27 cellular contexts compared by ENCODE assay signal in the genomic region with DNA sequence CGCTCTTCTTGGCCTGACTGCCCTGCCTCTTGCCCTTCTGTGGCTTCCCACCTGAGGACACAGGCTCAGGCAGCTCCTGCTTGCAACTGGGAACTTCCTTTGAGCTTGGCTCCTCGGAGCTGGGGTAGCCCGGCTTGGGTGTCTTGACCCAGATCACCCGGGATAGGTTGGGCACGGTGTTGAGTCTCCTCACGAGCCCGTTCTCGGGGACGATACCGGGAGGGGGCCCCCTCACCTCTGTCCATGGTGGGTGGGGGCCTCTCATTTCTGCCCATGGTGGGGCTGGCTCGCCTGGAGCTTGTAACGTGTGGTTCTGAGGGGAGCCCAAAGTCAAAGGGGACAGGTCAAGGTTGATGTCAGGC. TPM values are rescaled to one million over a fixed set of nuclear protein-coding genes. Genes with fewer than 3 reads are reported as not detected.
DNase-seq lines count a peak whose midpoint lies in the region; ATAC-seq, FAIRE-seq and TF ChIP-seq lines count a peak whose summit lies in the region.
"Had no signal": no experiment of that assay in that cellular context is flagged by ENCODE, and none has a peak within 500 bp of the region (broad histone marks: within the 10 kb centered on the region; RNA-seq: fewer than 3 reads in every experiment).

No MANE protein-coding gene starts in this region.

- no peaks in the 10 kb centered on the region for H3K9me3 ChIP-seq in osteoblast (ENCODE audit: low read depth, low read length)
- no peaks in the 10 kb centered on the region for H3K9me3 ChIP-seq in spleen
- H3K9me3 ChIP-seq: A549; BLaER1 treated with 17β-estradiol and CSF1 and Interleukin-3, amounts not matched to agents 10 nM and 100 nM; Caco-2; HAP-1; SK-N-SH had no signal

- no peaks in the 10 kb centered on the region for H3K27me3 Mint-ChIP-seq in central memory CD8-positive, alpha-beta T cell
- H3K27me3 Mint-ChIP-seq: CD4-positive, alpha-beta memory T cell had no signal

- no peak overlapping the region for H3K4me3 Mint-ChIP-seq in central memory CD8-positive, alpha-beta T cell
- H3K4me3 Mint-ChIP-seq: CD4-positive, alpha-beta memory T cell; HFFc6 had no signal

- H3K79me2 ChIP-seq in osteoblast (ENCODE audit: insufficient read depth, low read length), result peaks cover 33% of the 10 kb centered on the region

- no peaks in the 10 kb centered on the region for H3K9me3 Mint-ChIP-seq in central memory CD8-positive, alpha-beta T cell
- H3K9me3 Mint-ChIP-seq: CD4-positive, alpha-beta memory T cell; HFFc6 had no signal

- H3K4me1 Mint-ChIP-seq in central memory CD8-positive, alpha-beta T cell, result peaks cover 28% of the 10 kb centered on the region

- TF ChIP-seq POLR2A in spleen (IDR thresholded peaks at IDR 0.05) (no peak), GM12891 (IDR thresholded peaks at IDR 0.05; ENCODE audit: low read depth, low read length) (no peak)

- TF ChIP-seq CTCF in osteoblast (IDR thresholded peaks at IDR 0.05; ENCODE audit: extremely low read depth, low read depth, low read length), result no peak
- no peak for TF ChIP-seq CTCF in spleen (IDR thresholded peaks at IDR 0.05 in 8 of 11, conservative IDR thresholded peaks at IDR 0.05 in 3 of 11)

- WGBS in spleen, 5 donors, result 91 to 100% (median 95%) methylated on average over 9 to 12 of the region's 12 CpGs

- peaks cover 11% of the 10 kb centered on the region for H3K36me3 Mint-ChIP-seq in central memory CD8-positive, alpha-beta T cell (ENCODE audit: insufficient read depth)

- H3K27ac ChIP-seq in osteoblast (ENCODE audit: low read depth, low read length) (no peak overlapping the region), spleen (no peak overlapping the region)
- H3K27ac ChIP-seq: A549, KMS-11 had no signal

- H2AFZ ChIP-seq in osteoblast (ENCODE audit: low read length), result no peak overlapping the region

- H3K4me1 ChIP-seq in osteoblast (ENCODE audit: insufficient read depth, low read length) (no peaks in the 10 kb centered on the region), spleen (peaks cover 0 to 27% (median 6%) of the 10 kb centered on the region in 6 donors)
- H3K4me1 ChIP-seq: HAP-1 had no signal

- intact Hi-C loops in left cardiac atrium (cut with DNase I) (no loop called here), Right ventricle myocardium superior (cut with DNase I) (no loop called here), spleen (cut with DNase I; ENCODE audit: low total_unique reads) (no loop called here)

- peak overlapping the region; percentile 32 for H3K27ac Mint-ChIP-seq in central memory CD8-positive, alpha-beta T cell (ENCODE audit: low read depth)
- H3K27ac Mint-ChIP-seq: HFFc6 had no signal

- H3K27me3 ChIP-seq in osteoblast (ENCODE audit: insufficient read depth, low read length) (no peaks in the 10 kb centered on the region), spleen (replicated peaks in 1 of 7) (no peaks in the 10 kb centered on the region)
- H3K27me3 ChIP-seq: BLaER1 treated with 17β-estradiol and CSF1 and Interleukin-3, amounts not matched to agents 10 nM and 100 nM had no signal

- FAIRE-seq in GM12891 (lab: Jason Lieb, UNC), result no peak
- FAIRE-seq: A549, G401.6, HTR-8/SVneo had no signal

- DNase-seq in left cardiac atrium (peak; percentile 12), Right ventricle myocardium superior (no peak), osteoblast (ENCODE audit: insufficient read length, low spot score, missing footprints) (peak; percentile 14), spleen (peak; percentile 56), GM12891 (ENCODE audit: insufficient read length, low spot score) (no peak)
- no peak for DNase-seq in central memory CD8-positive, alpha-beta T cell (ENCODE audit: low spot score in 2 of 2)
- no peak for DNase-seq in stimulated activated naive CD4-positive, alpha-beta T cell (lab: John Stamatoyannopoulos, UW)
- DNase-seq: AML-193; CD4-positive, alpha-beta memory T cell; GOT3; HFFc6; NCI-H1048; NCI-H1417; NCI-H1694; NCI-H2029 treated with DMSO at 0.1 percent for 48 hours; NCI-H446 treated with DMSO at 0.1 percent for 48 hours; NCI-H526; SK-N-SH had no signal

- H3K36me3 ChIP-seq in osteoblast (ENCODE audit: insufficient read depth, low read length), result peaks cover 81% of the 10 kb centered on the region
- H3K36me3 ChIP-seq in spleen, result peaks cover 0 to 99% (median 94%) of the 10 kb centered on the region in 6 donors

- ATAC-seq in left cardiac atrium (no peak), Right ventricle myocardium superior (ENCODE audit: poor library complexity) (no peak), GM21367 (IDR thresholded peaks at IDR 0.05; ENCODE audit: unreplicated experiment) (no peak)
- no peak for ATAC-seq in central memory CD8-positive, alpha-beta T cell (replicated peaks; ENCODE audit: extremely low read depth, poor library complexity, severe bottlenecking)
- ATAC-seq: A549, Panc1 had no signal

- peaks cover 29% of the 10 kb centered on the region for H4K20me1 ChIP-seq in osteoblast (ENCODE audit: insufficient read depth, low read length)

- H3K4me3 ChIP-seq in osteoblast (ENCODE audit: insufficient read depth, low read length) (no peak overlapping the region), spleen (no peak overlapping the region)
- H3K4me3 ChIP-seq: A549; BLaER1 treated with 17β-estradiol and CSF1 and Interleukin-3, amounts not matched to agents 10 nM and 100 nM; HAP-1 had no signal

- no peak overlapping the region for H3K4me2 ChIP-seq in osteoblast (ENCODE audit: insufficient read depth, low read length)
- H3K4me2 ChIP-seq: A549; BLaER1 treated with 17β-estradiol and CSF1 and Interleukin-3, amounts not matched to agents 10 nM and 100 nM; KMS-11; SK-N-SH had no signal

TF ChIP-seq in GM12891, 5 proteins besides CTCF, POLR2A, EP300 and RAD21:
- TF ChIP-seq TAF1 (IDR thresholded peaks at IDR 0.05; ENCODE audit: low read depth, low read length), result no peak
- no peak for TF ChIP-seq POU2F2 (IDR thresholded peaks at IDR 0.05; ENCODE audit: low read depth, low read length)
- no peak for TF ChIP-seq POLR2AphosphoS5 (IDR thresholded peaks at IDR 0.05; ENCODE audit: low read depth, low read length)

RNA-seq across cellular contexts. Expression of a gene that starts 7.8 kb away (rescaled TPM):
- total RNA-seq in left cardiac atrium (10 to 100 TPM; 33.1 to 53.5 TPM), Right ventricle myocardium superior (22.6 TPM), osteoblast (49.5 and 68.4 TPM in 2 replicates), spleen (100 to 1,000 TPM in 2 of 7 donors, 10 to 100 TPM in 5; 68.9 to 126 (median 91.8) TPM)
- polyA plus RNA-seq in spleen, result 10 to 100 TPM; 68.9 to 99.4 (median 92.9) TPM
- polyA plus RNA-seq in GM12891 (2012; ENCODE audit: low read depth, missing spikeins), result 114 TPM

RNA-seq across cellular contexts. Expression of a gene that starts 14.9 kb away (rescaled TPM):
- 1 to 10 TPM; 5.3 to 9.0 TPM for total RNA-seq in left cardiac atrium
- total RNA-seq in Right ventricle myocardium superior, result 4.2 TPM
- 1.1 and 1.5 TPM in 2 replicates for total RNA-seq in osteoblast
- 100 to 1,000 TPM; 111 to 231 (median 149) TPM for total RNA-seq in spleen
- 100 to 1,000 TPM in 1 of 3 donors, 10 to 100 TPM in 2; 69.9 to 144 (median 98.4) TPM for polyA plus RNA-seq in spleen
- polyA plus RNA-seq in GM12891 (2012; ENCODE audit: low read depth, missing spikeins), result 73.2 TPM

RNA-seq across cellular contexts. Expression of a gene that starts 27.1 kb away (rescaled TPM):
- 10 to 100 TPM; 50.5 to 94.5 TPM for total RNA-seq in left cardiac atrium
- 37.0 TPM for total RNA-seq in Right ventricle myocardium superior
- 157 and 159 TPM in 2 replicates for total RNA-seq in osteoblast
- 100 to 1,000 TPM in 3 of 7 donors, 10 to 100 TPM in 4; 44.8 to 220 (median 86.4) TPM for total RNA-seq in spleen
- 100 to 1,000 TPM in 1 of 3 donors, 10 to 100 TPM in 2; 42.5 to 125 (median 59.2) TPM for polyA plus RNA-seq in spleen
- 38.1 TPM for polyA plus RNA-seq in GM12891 (2012; ENCODE audit: low read depth, missing spikeins)

RNA-seq across cellular contexts. Expression of a gene that starts 29.8 kb away (rescaled TPM):
- total RNA-seq in left cardiac atrium (10 to 100 TPM; 26.1 to 30.1 TPM), Right ventricle myocardium superior (23.2 TPM), osteoblast (29.2 and 32.6 TPM in 2 replicates), spleen (100 to 1,000 TPM in 5 of 7 donors, 10 to 100 TPM in 2; 86.9 to 155 (median 116) TPM)
- polyA plus RNA-seq in spleen, result 100 to 1,000 TPM; 145 to 364 (median 348) TPM
- polyA plus RNA-seq in GM12891 (2012; ENCODE audit: low read depth, missing spikeins), result 28.6 TPM

RNA-seq across cellular contexts. Expression of a gene that starts 51.1 kb away (rescaled TPM):
- total RNA-seq in left cardiac atrium (10 to 100 TPM; 30.2 to 55.1 TPM), Right ventricle myocardium superior (24.2 TPM), osteoblast (121 and 139 TPM in 2 replicates), spleen (10 to 100 TPM; 13.0 to 26.5 (median 17.6) TPM)
- polyA plus RNA-seq in spleen, result 10 to 100 TPM in 1 of 3 donors, 1 to 10 TPM in 2; 6.8 to 16.3 (median 7.6) TPM
- 36.9 TPM for polyA plus RNA-seq in GM12891 (2012; ENCODE audit: low read depth, missing spikeins)

Comparison
In these comparisons a context has a peak if more than half of its experiments do, and no peak if none do; other contexts are left out.
1. DNase-seq: peak in left cardiac atrium (single experiment), osteoblast (single experiment) and spleen (single experiment); none in Right ventricle myocardium superior (single experiment), central memory CD8-positive, alpha-beta T cell (0 of 2), GM12891 (single experiment) and stimulated activated naive CD4-positive, alpha-beta T cell (0 of 6).
2. RNA of a gene that starts 14.9 kb away (total RNA-seq): 111 to 231 TPM in spleen; 5.3 to 9.0 TPM in left cardiac atrium, 4.2 TPM in Right ventricle myocardium superior (single experiment) and 1.1 to 1.5 TPM in osteoblast; every median in the first group is over 10 times any median in the second.